Comparison of ENCODE assay signal across 8 cellular contexts in genomic region chr14:70644016-70644415, GRCh38. TPM values are rescaled to one million over a fixed set of nuclear protein-coding genes. Genes with fewer than 3 reads are reported as not detected.
DNase-seq lines count a peak whose midpoint lies in the region; ATAC-seq and TF ChIP-seq lines count a peak whose summit lies in the region.
"Had no signal": no experiment of that assay in that cellular context is flagged by ENCODE, and none has a peak within 500 bp of the region (broad histone marks: within the 10 kb centered on the region; RNA-seq: fewer than 3 reads in every experiment).

No MANE protein-coding gene starts in this region.

- no peak overlapping the region for H2AFZ ChIP-seq in Karpas-422 (ENCODE audit: low read length)
- H2AFZ ChIP-seq in neural cell (ENCODE audit: low read depth, low read length): no peak overlapping the region
- H2AFZ ChIP-seq in osteoblast (ENCODE audit: low read length): no peak overlapping the region

- H3K27me3 ChIP-seq in Karpas-422 (ENCODE audit: low read length): peaks cover 2% of the 10 kb centered on the region; the same call in 1 of the 2 replicates
- H3K27me3 ChIP-seq in neural cell (ENCODE audit: insufficient read depth, low read depth, low read length): no peaks in the 10 kb centered on the region
- peaks cover 61% of the 10 kb centered on the region for H3K27me3 ChIP-seq in osteoblast (ENCODE audit: insufficient read depth, low read length)
- H3K27me3 ChIP-seq: adrenal gland had no signal

- TF ChIP-seq RAD21 in neural cell (conservative IDR thresholded peaks at IDR 0.05): no peak

- H4K20me1 ChIP-seq in Karpas-422 (ENCODE audit: insufficient read depth, low read depth, low read length) (no peaks in the 10 kb centered on the region), neural cell (ENCODE audit: insufficient read depth) (peaks cover 3% of the 10 kb centered on the region), osteoblast (ENCODE audit: insufficient read depth, low read length) (no peaks in the 10 kb centered on the region)

- no peaks in the 10 kb centered on the region for H3K9me3 Mint-ChIP-seq in effector memory CD8-positive, alpha-beta T cell

- H3K4me1 ChIP-seq in Karpas-422 (ENCODE audit: low read length) (peaks cover 27% of the 10 kb centered on the region), osteoblast (ENCODE audit: insufficient read depth, low read length) (peaks cover 3% of the 10 kb centered on the region)
- H3K4me1 ChIP-seq: adrenal gland had no signal

- H3K79me2 ChIP-seq in Karpas-422 (ENCODE audit: low read length) (no peaks in the 10 kb centered on the region), neural cell (replicated peaks; ENCODE audit: insufficient read depth, low read length) (peaks cover 58% of the 10 kb centered on the region), osteoblast (ENCODE audit: insufficient read depth, low read length) (no peaks in the 10 kb centered on the region)

- H3K36me3 ChIP-seq in Karpas-422 (ENCODE audit: insufficient read depth, low read length) (no peaks in the 10 kb centered on the region), neural cell (ENCODE audit: insufficient read depth, low read length) (peaks cover under 1% of the 10 kb centered on the region), osteoblast (ENCODE audit: insufficient read depth, low read length) (no peaks in the 10 kb centered on the region)
- H3K36me3 ChIP-seq: adrenal gland had no signal

- peaks cover 0 to 7% of the 10 kb centered on the region in 2 donors for H3K27me3 Mint-ChIP-seq in effector memory CD8-positive, alpha-beta T cell

- H3K9ac ChIP-seq in Karpas-422 (ENCODE audit: low read length) (no peak overlapping the region), neural cell (ENCODE audit: low read length) (peak overlapping the region; percentile 18)

- peaks cover 46 to 51% of the 10 kb centered on the region in 2 donors for H3K4me1 Mint-ChIP-seq in effector memory CD8-positive, alpha-beta T cell (ENCODE audit: low read depth in 2 of 2)

- TF ChIP-seq CTCF in neural cell (IDR thresholded peaks at IDR 0.05; ENCODE audit: poor library complexity, severe bottlenecking) (no peak), osteoblast (IDR thresholded peaks at IDR 0.05; ENCODE audit: extremely low read depth, low read depth, low read length) (no peak)

- H3K36me3 Mint-ChIP-seq in effector memory CD8-positive, alpha-beta T cell (ENCODE audit: insufficient read depth): peaks cover 6% of the 10 kb centered on the region

- DNase-seq in Karpas-422 (no peak), NCI-H2171 treated with DMSO at 0.1 percent for 48 hours (lab: John Stamatoyannopoulos, UW) (no peak), LoVo (ENCODE audit: low spot score) (no peak), osteoblast (ENCODE audit: insufficient read length, low spot score, missing footprints) (no peak)
- DNase-seq in effector memory CD8-positive, alpha-beta T cell: no peak

- H3K9me3 ChIP-seq in Karpas-422 (ENCODE audit: low read length): no peaks in the 10 kb centered on the region
- no peaks in the 10 kb centered on the region for H3K9me3 ChIP-seq in neural cell (ENCODE audit: low read length)
- no peaks in the 10 kb centered on the region for H3K9me3 ChIP-seq in osteoblast (ENCODE audit: low read depth, low read length)
- H3K9me3 ChIP-seq: adrenal gland had no signal

- H3K27ac ChIP-seq in Karpas-422 (ENCODE audit: low read length) (no peak overlapping the region), neural cell (ENCODE audit: low read length) (no peak overlapping the region), osteoblast (ENCODE audit: low read depth, low read length) (no peak overlapping the region)
- H3K27ac ChIP-seq: adrenal gland had no signal

- peak overlapping the region; percentile 93 to 94 for H3K27ac Mint-ChIP-seq in effector memory CD8-positive, alpha-beta T cell

- H3K4me3 ChIP-seq in GM08714 (ENCODE audit: low read length) (peak overlapping the region; percentile 73), Karpas-422 (ENCODE audit: low read length) (no peak overlapping the region; the same call in 1 of the 2 replicates), neural cell (ENCODE audit: low read length) (peak overlapping the region; percentile 91), osteoblast (ENCODE audit: insufficient read depth, low read length) (no peak overlapping the region)
- H3K4me3 ChIP-seq: adrenal gland had no signal

- H3K4me3 Mint-ChIP-seq in effector memory CD8-positive, alpha-beta T cell: peak overlapping the region; percentile 92

- H3K4me2 ChIP-seq in Karpas-422 (ENCODE audit: low read depth, low read length, poor library complexity, severe bottlenecking): peak overlapping the region; percentile 85
- peak overlapping the region; percentile 69 for H3K4me2 ChIP-seq in neural cell (ENCODE audit: low read length)
- no peak overlapping the region for H3K4me2 ChIP-seq in osteoblast (ENCODE audit: insufficient read depth, low read length)

- H3F3A ChIP-seq in neural cell (ENCODE audit: insufficient read depth, low read length, poor library complexity, severe bottlenecking): no peaks in the 10 kb centered on the region

- no peak for TF ChIP-seq EP300 in neural cell (conservative IDR thresholded peaks at IDR 0.05; ENCODE audit: poor library complexity, severe bottlenecking)

- no peak for ATAC-seq in effector memory CD8-positive, alpha-beta T cell (replicated peaks)

- H3K9me2 ChIP-seq in Karpas-422 (replicated peaks; ENCODE audit: insufficient read depth, low read length) (no peaks in the 10 kb centered on the region), neural cell (ENCODE audit: insufficient read depth, low read length) (no peaks in the 10 kb centered on the region)

TF ChIP-seq in neural cell, 6 proteins besides CTCF, POLR2A, EP300 and RAD21:
- no peak for TF ChIP-seq MXI1 (conservative IDR thresholded peaks at IDR 0.05; ENCODE audit: poor library complexity, severe bottlenecking)
- TF ChIP-seq TAF1 (IDR thresholded peaks at IDR 0.05; ENCODE audit: low read depth): no peak
- TF ChIP-seq, protein P1, sequence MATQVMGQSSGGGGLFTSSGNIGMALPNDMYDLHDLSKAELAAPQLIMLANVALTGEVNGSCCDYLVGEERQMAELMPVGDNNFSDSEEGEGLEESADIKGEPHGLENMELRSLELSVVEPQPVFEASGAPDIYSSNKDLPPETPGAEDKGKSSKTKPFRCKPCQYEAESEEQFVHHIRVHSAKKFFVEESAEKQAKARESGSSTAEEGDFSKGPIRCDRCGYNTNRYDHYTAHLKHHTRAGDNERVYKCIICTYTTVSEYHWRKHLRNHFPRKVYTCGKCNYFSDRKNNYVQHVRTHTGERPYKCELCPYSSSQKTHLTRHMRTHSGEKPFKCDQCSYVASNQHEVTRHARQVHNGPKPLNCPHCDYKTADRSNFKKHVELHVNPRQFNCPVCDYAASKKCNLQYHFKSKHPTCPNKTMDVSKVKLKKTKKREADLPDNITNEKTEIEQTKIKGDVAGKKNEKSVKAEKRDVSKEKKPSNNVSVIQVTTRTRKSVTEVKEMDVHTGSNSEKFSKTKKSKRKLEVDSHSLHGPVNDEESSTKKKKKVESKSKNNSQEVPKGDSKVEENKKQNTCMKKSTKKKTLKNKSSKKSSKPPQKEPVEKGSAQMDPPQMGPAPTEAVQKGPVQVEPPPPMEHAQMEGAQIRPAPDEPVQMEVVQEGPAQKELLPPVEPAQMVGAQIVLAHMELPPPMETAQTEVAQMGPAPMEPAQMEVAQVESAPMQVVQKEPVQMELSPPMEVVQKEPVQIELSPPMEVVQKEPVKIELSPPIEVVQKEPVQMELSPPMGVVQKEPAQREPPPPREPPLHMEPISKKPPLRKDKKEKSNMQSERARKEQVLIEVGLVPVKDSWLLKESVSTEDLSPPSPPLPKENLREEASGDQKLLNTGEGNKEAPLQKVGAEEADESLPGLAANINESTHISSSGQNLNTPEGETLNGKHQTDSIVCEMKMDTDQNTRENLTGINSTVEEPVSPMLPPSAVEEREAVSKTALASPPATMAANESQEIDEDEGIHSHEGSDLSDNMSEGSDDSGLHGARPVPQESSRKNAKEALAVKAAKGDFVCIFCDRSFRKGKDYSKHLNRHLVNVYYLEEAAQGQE (IDR thresholded peaks at IDR 0.05; ENCODE audit: borderline replicate concordance): no peak
- no peak for TF ChIP-seq SMC3 (conservative IDR thresholded peaks at IDR 0.05; ENCODE audit: poor library complexity)
- TF ChIP-seq POLR2AphosphoS5 (IDR thresholded peaks at IDR 0.05): no peak
- TF ChIP-seq EZH2 (IDR thresholded peaks at IDR 0.05; ENCODE audit: borderline replicate concordance, insufficient read depth, low read length, poor library complexity, severe bottlenecking): no peak

RNA-seq across cellular contexts. Expression of gene TTC9, which starts 2.3 kb away (rescaled TPM):
- 6.1 and 7.9 TPM in 2 replicates for total RNA-seq in Karpas-422 (2014; rRNA removed; shearing (Covaris generic); ENCODE audit: low replicate concordance)
- polyA plus RNA-seq in neural cell: 11.1 and 14.2 TPM in 2 replicates
- polyA minus RNA-seq in neural cell: 19.5 and 25.4 TPM in 2 replicates
- 0.29 and 0.36 TPM in 2 replicates for total RNA-seq in osteoblast

RNA-seq across cellular contexts. Expression of gene MED6, which starts 43.6 kb away (rescaled TPM):
- total RNA-seq in Karpas-422 (2014; rRNA removed; shearing (Covaris generic); ENCODE audit: low replicate concordance): 43.2 and 49.9 TPM in 2 replicates
- 46.6 and 51.3 TPM in 2 replicates for polyA plus RNA-seq in neural cell
- polyA minus RNA-seq in neural cell: 99.6 and 117 TPM in 2 replicates
- 32.2 and 40.1 TPM in 2 replicates for total RNA-seq in osteoblast

Comparison
In these comparisons a context has a peak if more than half of its experiments do, and no peak if none do; other contexts are left out.
1. H3K4me3 ChIP-seq: peak in GM08714 (single experiment) and neural cell (single experiment); none in Karpas-422 (single experiment) and osteoblast (single experiment).